ENCODE assay signal across 1 cellular context in the genomic region with DNA sequence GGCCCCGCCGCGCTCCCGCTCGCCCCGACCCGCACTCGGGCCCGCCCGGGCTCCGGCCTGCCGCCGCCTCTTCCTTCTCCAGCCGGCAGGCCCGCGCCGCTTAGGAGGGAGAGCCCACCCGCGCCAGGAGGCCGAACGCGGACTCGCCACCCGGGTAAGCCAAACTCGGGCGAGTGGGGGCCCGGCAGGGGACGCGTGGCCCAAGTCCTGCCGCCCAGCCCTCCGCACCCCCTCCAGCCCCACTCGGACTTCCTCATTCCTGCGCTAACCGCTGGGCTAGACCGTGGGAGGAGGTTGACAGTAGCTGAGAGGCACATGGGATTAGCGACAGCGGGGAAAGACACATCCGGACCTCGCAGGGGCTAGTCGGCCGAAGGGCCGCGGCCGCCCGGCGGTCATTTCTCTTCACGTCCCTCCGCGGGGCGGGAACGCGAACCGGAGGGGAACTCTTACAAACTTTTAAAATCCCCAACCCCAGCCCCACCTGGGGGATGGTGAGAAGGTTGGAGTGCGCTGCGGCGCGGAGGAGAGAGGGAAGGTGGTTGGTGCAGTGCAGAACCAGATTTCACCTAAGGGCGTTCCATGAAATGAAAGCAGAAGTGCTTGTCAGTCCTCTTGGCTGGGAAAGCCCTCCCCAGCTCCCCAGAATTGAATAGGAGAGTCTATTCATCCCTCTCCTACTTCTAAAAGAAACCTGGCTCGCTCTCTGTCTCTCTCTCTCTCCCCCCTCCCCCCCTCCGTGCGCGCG.
A peak's percentile ranks its signal among the peaks of the same experiment; 100 is the strongest.
TF ChIP-seq lines count a peak whose summit lies in the region.

No MANE protein-coding gene starts in this region.

TF ChIP-seq in K562, 482 proteins besides CTCF, POLR2A, EP300 and RAD21 (continued from another document and continues in another):
- TF ChIP-seq, protein P1, sequence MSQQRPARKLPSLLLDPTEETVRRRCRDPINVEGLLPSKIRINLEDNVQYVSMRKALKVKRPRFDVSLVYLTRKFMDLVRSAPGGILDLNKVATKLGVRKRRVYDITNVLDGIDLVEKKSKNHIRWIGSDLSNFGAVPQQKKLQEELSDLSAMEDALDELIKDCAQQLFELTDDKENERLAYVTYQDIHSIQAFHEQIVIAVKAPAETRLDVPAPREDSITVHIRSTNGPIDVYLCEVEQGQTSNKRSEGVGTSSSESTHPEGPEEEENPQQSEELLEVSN (IDR thresholded peaks at IDR 0.05; ENCODE audit: borderline replicate concordance in 1 of 2, extremely low read depth in 1 of 2, insufficient read depth in 1 of 2, insufficient read length in 1 of 2, low read depth in 1 of 2, low read length in 1 of 2, poor library complexity in 1 of 2, severe bottlenecking in 1 of 2) = peak; percentile 12 to 32
- TF ChIP-seq KLF13 (tag; IDR thresholded peaks at IDR 0.05; ENCODE audit: borderline replicate concordance, low read depth) = 0 out of 2 replicates have a peak, but pooled peaks have one; percentile 13
- TF ChIP-seq HDAC2 (IDR thresholded peaks at IDR 0.05) = 0 out of 2 replicates have a peak, but pooled peaks have one; percentile 66
- peak; percentile 24; the same call in 1 of the 2 replicates for TF ChIP-seq SIN3B (IDR thresholded peaks at IDR 0.05; ENCODE audit: low read depth)
- TF ChIP-seq ZNF134 (CRISPR knock-in tag; conservative IDR thresholded peaks at IDR 0.05) = 0 out of 2 replicates have a peak, but pooled peaks have one; percentile 44
- TF ChIP-seq TEAD1 (CRISPR knock-in tag; IDR thresholded peaks at IDR 0.05) = peak; percentile 97 to 100
- TF ChIP-seq TCF3 (CRISPR knock-in tag; IDR thresholded peaks at IDR 0.05) = peak; percentile 38; the same call in 1 of the 2 replicates
- TF ChIP-seq, protein P2, sequence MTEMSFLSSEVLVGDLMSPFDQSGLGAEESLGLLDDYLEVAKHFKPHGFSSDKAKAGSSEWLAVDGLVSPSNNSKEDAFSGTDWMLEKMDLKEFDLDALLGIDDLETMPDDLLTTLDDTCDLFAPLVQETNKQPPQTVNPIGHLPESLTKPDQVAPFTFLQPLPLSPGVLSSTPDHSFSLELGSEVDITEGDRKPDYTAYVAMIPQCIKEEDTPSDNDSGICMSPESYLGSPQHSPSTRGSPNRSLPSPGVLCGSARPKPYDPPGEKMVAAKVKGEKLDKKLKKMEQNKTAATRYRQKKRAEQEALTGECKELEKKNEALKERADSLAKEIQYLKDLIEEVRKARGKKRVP (CRISPR knock-in tag; IDR thresholded peaks at IDR 0.05) = peak; percentile 57; the same call in 1 of the 2 replicates
- TF ChIP-seq, protein P3, sequence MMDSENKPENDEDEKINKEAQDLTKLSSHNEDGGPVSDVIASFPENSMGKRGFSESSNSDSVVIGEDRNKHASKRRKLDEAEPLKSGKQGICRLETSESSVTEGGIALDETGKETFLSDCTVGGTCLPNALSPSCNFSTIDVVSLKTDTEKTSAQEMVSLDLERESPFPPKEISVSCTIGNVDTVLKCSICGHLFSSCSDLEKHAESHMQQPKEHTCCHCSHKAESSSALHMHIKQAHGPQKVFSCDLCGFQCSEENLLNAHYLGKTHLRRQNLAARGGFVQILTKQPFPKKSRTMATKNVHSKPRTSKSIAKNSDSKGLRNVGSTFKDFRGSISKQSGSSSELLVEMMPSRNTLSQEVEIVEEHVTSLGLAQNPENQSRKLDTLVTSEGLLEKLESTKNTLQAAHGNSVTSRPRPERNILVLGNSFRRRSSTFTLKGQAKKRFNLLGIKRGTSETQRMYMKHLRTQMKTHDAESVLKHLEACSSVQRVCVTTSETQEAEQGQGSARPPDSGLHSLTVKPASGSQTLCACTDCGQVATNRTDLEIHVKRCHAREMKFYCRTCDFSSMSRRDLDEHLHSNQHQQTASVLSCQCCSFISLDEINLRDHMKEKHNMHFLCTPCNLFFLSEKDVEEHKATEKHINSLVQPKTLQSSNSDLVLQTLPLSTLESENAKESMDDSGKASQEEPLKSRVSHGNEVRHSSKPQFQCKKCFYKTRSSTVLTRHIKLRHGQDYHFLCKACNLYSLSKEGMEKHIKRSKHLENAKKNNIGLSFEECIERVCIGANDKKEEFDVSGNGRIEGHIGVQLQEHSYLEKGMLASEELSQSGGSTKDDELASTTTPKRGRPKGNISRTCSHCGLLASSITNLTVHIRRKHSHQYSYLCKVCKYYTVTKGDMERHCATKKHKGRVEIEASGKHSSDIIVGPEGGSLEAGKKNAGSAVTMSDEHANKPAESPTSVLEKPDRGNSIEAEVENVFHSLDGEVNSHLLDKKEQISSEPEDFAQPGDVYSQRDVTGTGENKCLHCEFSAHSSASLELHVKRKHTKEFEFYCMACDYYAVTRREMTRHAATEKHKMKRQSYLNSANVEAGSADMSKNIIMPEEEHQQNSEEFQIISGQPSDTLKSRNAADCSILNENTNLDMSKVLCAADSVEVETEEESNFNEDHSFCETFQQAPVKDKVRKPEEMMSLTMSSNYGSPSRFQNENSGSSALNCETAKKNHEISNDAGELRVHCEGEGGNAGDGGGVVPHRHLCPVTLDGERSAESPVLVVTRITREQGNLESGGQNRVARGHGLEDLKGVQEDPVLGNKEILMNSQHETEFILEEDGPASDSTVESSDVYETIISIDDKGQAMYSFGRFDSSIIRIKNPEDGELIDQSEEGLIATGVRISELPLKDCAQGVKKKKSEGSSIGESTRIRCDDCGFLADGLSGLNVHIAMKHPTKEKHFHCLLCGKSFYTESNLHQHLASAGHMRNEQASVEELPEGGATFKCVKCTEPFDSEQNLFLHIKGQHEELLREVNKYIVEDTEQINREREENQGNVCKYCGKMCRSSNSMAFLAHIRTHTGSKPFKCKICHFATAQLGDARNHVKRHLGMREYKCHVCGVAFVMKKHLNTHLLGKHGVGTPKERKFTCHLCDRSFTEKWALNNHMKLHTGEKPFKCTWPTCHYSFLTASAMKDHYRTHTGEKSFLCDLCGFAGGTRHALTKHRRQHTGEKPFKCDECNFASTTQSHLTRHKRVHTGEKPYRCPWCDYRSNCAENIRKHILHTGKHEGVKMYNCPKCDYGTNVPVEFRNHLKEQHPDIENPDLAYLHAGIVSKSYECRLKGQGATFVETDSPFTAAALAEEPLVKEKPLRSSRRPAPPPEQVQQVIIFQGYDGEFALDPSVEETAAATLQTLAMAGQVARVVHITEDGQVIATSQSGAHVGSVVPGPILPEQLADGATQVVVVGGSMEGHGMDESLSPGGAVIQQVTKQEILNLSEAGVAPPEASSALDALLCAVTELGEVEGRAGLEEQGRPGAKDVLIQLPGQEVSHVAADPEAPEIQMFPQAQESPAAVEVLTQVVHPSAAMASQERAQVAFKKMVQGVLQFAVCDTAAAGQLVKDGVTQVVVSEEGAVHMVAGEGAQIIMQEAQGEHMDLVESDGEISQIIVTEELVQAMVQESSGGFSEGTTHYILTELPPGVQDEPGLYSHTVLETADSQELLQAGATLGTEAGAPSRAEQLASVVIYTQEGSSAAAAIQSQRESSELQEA (IDR thresholded peaks at IDR 0.05; ENCODE audit: low read depth) = no peak
- TF ChIP-seq, protein P4, sequence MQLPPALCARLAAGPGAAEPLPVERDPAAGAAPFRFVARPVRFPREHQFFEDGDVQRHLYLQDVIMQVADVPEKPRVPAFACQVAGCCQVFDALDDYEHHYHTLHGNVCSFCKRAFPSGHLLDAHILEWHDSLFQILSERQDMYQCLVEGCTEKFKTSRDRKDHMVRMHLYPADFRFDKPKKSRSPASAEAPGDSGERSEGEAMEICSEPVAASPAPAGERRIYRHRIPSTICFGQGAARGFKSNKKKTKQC (CRISPR knock-in tag; IDR thresholded peaks at IDR 0.05) = no peak
- TF ChIP-seq NFXL1 (CRISPR knock-in tag; IDR thresholded peaks at IDR 0.05) = no peak
- TF ChIP-seq MAZ (CRISPR knock-in tag; conservative IDR thresholded peaks at IDR 0.05 in 1 of 2, IDR thresholded peaks at IDR 0.05 in 1 of 2) = peak; percentile 82 to 87
- TF ChIP-seq SLC30A9 (CRISPR knock-in tag; IDR thresholded peaks at IDR 0.05) = no peak
- TF ChIP-seq BCOR (IDR thresholded peaks at IDR 0.05) = peak; percentile 27; the same call in 1 of the 2 replicates
- TF ChIP-seq, protein P5, sequence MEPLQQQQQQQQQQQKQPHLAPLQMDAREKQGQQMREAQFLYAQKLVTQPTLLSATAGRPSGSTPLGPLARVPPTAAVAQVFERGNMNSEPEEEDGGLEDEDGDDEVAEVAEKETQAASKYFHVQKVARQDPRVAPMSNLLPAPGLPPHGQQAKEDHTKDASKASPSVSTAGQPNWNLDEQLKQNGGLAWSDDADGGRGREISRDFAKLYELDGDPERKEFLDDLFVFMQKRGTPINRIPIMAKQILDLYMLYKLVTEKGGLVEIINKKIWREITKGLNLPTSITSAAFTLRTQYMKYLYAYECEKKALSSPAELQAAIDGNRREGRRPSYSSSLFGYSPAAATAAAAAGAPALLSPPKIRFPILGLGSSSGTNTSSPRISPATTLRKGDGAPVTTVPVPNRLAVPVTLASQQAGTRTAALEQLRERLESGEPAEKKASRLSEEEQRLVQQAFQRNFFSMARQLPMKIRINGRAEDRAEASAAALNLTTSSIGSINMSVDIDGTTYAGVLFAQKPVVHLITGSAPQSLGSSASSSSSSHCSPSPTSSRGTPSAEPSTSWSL (CRISPR knock-in tag; IDR thresholded peaks at IDR 0.05; ENCODE audit: borderline replicate concordance) = no peak
- TF ChIP-seq MTA3 (IDR thresholded peaks at IDR 0.05; ENCODE audit: borderline replicate concordance) = 0 out of 2 replicates have a peak, but pooled peaks have one; percentile 17
- TF ChIP-seq, protein P6, sequence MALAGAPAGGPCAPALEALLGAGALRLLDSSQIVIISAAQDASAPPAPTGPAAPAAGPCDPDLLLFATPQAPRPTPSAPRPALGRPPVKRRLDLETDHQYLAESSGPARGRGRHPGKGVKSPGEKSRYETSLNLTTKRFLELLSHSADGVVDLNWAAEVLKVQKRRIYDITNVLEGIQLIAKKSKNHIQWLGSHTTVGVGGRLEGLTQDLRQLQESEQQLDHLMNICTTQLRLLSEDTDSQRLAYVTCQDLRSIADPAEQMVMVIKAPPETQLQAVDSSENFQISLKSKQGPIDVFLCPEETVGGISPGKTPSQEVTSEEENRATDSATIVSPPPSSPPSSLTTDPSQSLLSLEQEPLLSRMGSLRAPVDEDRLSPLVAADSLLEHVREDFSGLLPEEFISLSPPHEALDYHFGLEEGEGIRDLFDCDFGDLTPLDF (CRISPR knock-in tag; IDR thresholded peaks at IDR 0.05) = no peak
- TF ChIP-seq CREM (IDR thresholded peaks at IDR 0.05; ENCODE audit: low read depth) = peak; percentile 63
- 0 out of 2 replicates have a peak, but pooled peaks have one; percentile 53 for TF ChIP-seq TEAD2 (tag; IDR thresholded peaks at IDR 0.05)
- peak in 1 of 3 experiments; percentile 30 for TF ChIP-seq YY1 (IDR thresholded peaks at IDR 0.05; ENCODE audit: borderline replicate concordance in 1 of 3, control insufficient read depth in 1 of 3, extremely low read depth in 1 of 3, insufficient read depth in 3 of 3, insufficient read length in 1 of 3, insufficient replicate concordance in 2 of 3, low read depth in 1 of 3, low read length in 2 of 3)
- TF ChIP-seq PML (IDR thresholded peaks at IDR 0.05; ENCODE audit: low read length) = peak; percentile 43; the same call in 1 of the 2 replicates
- 0 out of 2 replicates have a peak, but pooled peaks have one; percentile 8 for TF ChIP-seq FOSL1 (tag; conservative IDR thresholded peaks at IDR 0.05)
- no peak for TF ChIP-seq FOXJ3 (CRISPR knock-in tag; IDR thresholded peaks at IDR 0.05)
- peak; percentile 77 for TF ChIP-seq POLR2AphosphoS5 (IDR thresholded peaks at IDR 0.05; ENCODE audit: control insufficient read depth, insufficient read depth, low read depth, low read length)
- peak; percentile 34 for TF ChIP-seq ZFP36 (IDR thresholded peaks at IDR 0.05; ENCODE audit: low read depth, low read length, partially characterized antibody)
